Comparison of ENCODE assay signal across 8 cellular contexts in the genomic region with DNA sequence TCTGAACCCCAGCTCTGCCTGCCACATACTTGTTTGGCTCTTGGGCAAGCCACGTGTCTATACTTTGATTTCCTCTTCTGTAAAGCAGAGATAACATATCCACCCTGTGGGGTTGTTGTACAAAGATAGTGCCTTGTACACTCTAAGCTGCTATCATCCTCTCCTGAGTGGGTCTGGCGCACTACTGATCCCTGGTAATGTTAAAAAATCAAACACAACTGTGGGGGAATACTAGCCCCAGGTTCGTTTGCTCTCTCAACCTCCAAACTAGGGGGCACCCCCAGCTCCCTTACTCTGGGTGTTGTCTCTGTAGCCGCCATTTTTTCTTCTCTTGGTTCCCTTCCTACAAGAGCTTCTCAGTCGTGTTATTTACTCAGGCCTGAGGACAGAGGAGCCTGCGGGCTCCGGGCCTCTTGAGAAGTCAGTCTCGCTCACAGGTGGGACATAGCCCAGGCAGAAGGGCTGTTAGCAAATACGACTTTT. TPM values are rescaled to one million over a fixed set of nuclear protein-coding genes. Genes with fewer than 3 reads are reported as not detected.
DNase-seq lines count a peak whose midpoint lies in the region; ATAC-seq and TF ChIP-seq lines count a peak whose summit lies in the region.

No MANE protein-coding gene starts in this region.

- H3K27ac ChIP-seq in right lobe of liver: no peak overlapping the region

- ATAC-seq in right lobe of liver (no peak), GM18858 (IDR thresholded peaks at IDR 0.05; ENCODE audit: unreplicated experiment) (no peak)

- H3K27me3 Mint-ChIP-seq in activated T-helper 2 cell treated with anti-CD3 and anti-CD28 coated beads, Interferon-gamma antibody, Interleukin-2, Interleukin-4, amounts not matched to agents 10 μg/mL and 5 μg/mL and 100 μg/mL, durations not matched to agents 14 hours and 24 hours and 36 hours (ENCODE audit: low read depth): no peaks in the 10 kb centered on the region

- no peak for TF ChIP-seq CTCF in right lobe of liver (IDR thresholded peaks at IDR 0.05)

- intact Hi-C loops in activated T-helper 2 cell treated with anti-CD3 and anti-CD28 coated beads, Interferon-gamma antibody, Interleukin-2, Interleukin-4, amounts not matched to agents 10 μg/mL and 5 μg/mL and 100 μg/mL, durations not matched to agents 14 hours and 24 hours and 36 hours (cut with micrococcal nuclease): no loop called here
- intact Hi-C loops in right lobe of liver (cut with DNase I): no loop called here

- H3K4me3 Mint-ChIP-seq in activated T-helper 2 cell treated with anti-CD3 and anti-CD28 coated beads, Interferon-gamma antibody, Interleukin-2, Interleukin-4, amounts not matched to agents 10 μg/mL and 5 μg/mL and 100 μg/mL, durations not matched to agents 14 hours and 24 hours and 36 hours (ENCODE audit: low read depth): peak overlapping the region; percentile 87

- no peaks in the 10 kb centered on the region for H3K9me3 Mint-ChIP-seq in activated T-helper 2 cell treated with anti-CD3 and anti-CD28 coated beads, Interferon-gamma antibody, Interleukin-2, Interleukin-4, amounts not matched to agents 10 μg/mL and 5 μg/mL and 100 μg/mL, durations not matched to agents 14 hours and 24 hours and 36 hours

- H3K27ac Mint-ChIP-seq in activated T-helper 2 cell treated with anti-CD3 and anti-CD28 coated beads, Interferon-gamma antibody, Interleukin-2, Interleukin-4, amounts not matched to agents 10 μg/mL and 5 μg/mL and 100 μg/mL, durations not matched to agents 14 hours and 24 hours and 36 hours: peak overlapping the region; percentile 94

- TF ChIP-seq POLR2A in right lobe of liver (IDR thresholded peaks at IDR 0.05): no peak

- H3K4me3 ChIP-seq in right lobe of liver: peak overlapping the region; percentile 72 to 85 (median 73)

- no peaks in the 10 kb centered on the region for H3K27me3 ChIP-seq in right lobe of liver

- no peaks in the 10 kb centered on the region for H3K9me3 ChIP-seq in right lobe of liver

- H3K4me1 Mint-ChIP-seq in activated T-helper 2 cell treated with anti-CD3 and anti-CD28 coated beads, Interferon-gamma antibody, Interleukin-2, Interleukin-4, amounts not matched to agents 10 μg/mL and 5 μg/mL and 100 μg/mL, durations not matched to agents 14 hours and 24 hours and 36 hours (ENCODE audit: low read depth): peaks cover 31% of the 10 kb centered on the region

- H3K36me3 ChIP-seq in right lobe of liver: peaks cover 0 to 21% (median 4%) of the 10 kb centered on the region in 4 donors

- 43% methylated on average over 8 of the region's 9 CpGs for WGBS in right lobe of liver (ENCODE audit: insufficient coverage, low coverage, low lambda C conversion rate, missing lambda C conversion rate)

- peak; percentile 38 for DNase-seq in stimulated activated CD4-positive, alpha-beta T cell treated with anti-CD3 and anti-CD28 coated beads, Interleukin-15, amount 100 ng/mL, for 24 hours
- DNase-seq in stimulated activated CD4-positive, alpha-beta T cell treated with anti-CD3 and anti-CD28 coated beads, Interleukin-1b, Interleukin-23, amount 100 ng/mL, for 48 hours: no peak
- DNase-seq in activated T-helper 2 cell treated with anti-CD3 and anti-CD28 coated beads, Interferon-gamma antibody, Interleukin-2, Interleukin-4, amounts not matched to agents 10 μg/mL and 5 μg/mL and 100 μg/mL, durations not matched to agents 14 hours and 24 hours and 36 hours (ENCODE audit: low spot score): no peak
- DNase-seq in right lobe of liver (no peak), mucosa of gallbladder (ENCODE audit: low spot score) (no peak), T1000 (lab: John Stamatoyannopoulos, UW) (no peak), NCI-H748 (lab: John Stamatoyannopoulos, UW; ENCODE audit: unreplicated experiment) (no peak)

- H3K36me3 Mint-ChIP-seq in activated T-helper 2 cell treated with anti-CD3 and anti-CD28 coated beads, Interferon-gamma antibody, Interleukin-2, Interleukin-4, amounts not matched to agents 10 μg/mL and 5 μg/mL and 100 μg/mL, durations not matched to agents 14 hours and 24 hours and 36 hours (ENCODE audit: low read depth): peaks cover 42% of the 10 kb centered on the region

- peaks cover 0 to 13% (median 2%) of the 10 kb centered on the region in 4 donors for H3K4me1 ChIP-seq in right lobe of liver

RNA-seq across cellular contexts. Expression of a gene that starts 1.0 kb away (rescaled TPM):
- total RNA-seq in activated T-helper 2 cell treated with anti-CD3 and anti-CD28 coated beads, Interferon-gamma antibody, Interleukin-2, Interleukin-4, amounts not matched to agents 10 μg/mL and 5 μg/mL and 100 μg/mL, durations not matched to agents 14 hours and 24 hours and 36 hours: 36.8 and 42.7 TPM in 2 replicates
- total RNA-seq in right lobe of liver (10 to 100 TPM in 5 of 6 experiments, 1 to 10 TPM in 1; 8.7 to 22.9 (median 14.6) TPM), mucosa of gallbladder (44.1 TPM)

RNA-seq across cellular contexts. Expression of a gene that starts 15.9 kb away (rescaled TPM):
- 0.67 and 0.73 TPM in 2 replicates for total RNA-seq in activated T-helper 2 cell treated with anti-CD3 and anti-CD28 coated beads, Interferon-gamma antibody, Interleukin-2, Interleukin-4, amounts not matched to agents 10 μg/mL and 5 μg/mL and 100 μg/mL, durations not matched to agents 14 hours and 24 hours and 36 hours
- total RNA-seq in right lobe of liver (under 1 TPM in 3 of 6 experiments, not detected in 3; 0.31 to 0.56 (median 0.46) TPM), mucosa of gallbladder (12.9 TPM)

RNA-seq across cellular contexts. Expression of a gene that starts 22.8 kb away (rescaled TPM):
- total RNA-seq in activated T-helper 2 cell treated with anti-CD3 and anti-CD28 coated beads, Interferon-gamma antibody, Interleukin-2, Interleukin-4, amounts not matched to agents 10 μg/mL and 5 μg/mL and 100 μg/mL, durations not matched to agents 14 hours and 24 hours and 36 hours: 36.4 and 38.7 TPM in 2 replicates
- 10 to 100 TPM in 4 of 6 experiments, 1 to 10 TPM in 2; 7.8 to 37.8 (median 14.3) TPM for total RNA-seq in right lobe of liver
- total RNA-seq in mucosa of gallbladder: 107 TPM

RNA-seq across cellular contexts. Expression of a gene that starts 36.8 kb away (rescaled TPM):
- total RNA-seq in activated T-helper 2 cell treated with anti-CD3 and anti-CD28 coated beads, Interferon-gamma antibody, Interleukin-2, Interleukin-4, amounts not matched to agents 10 μg/mL and 5 μg/mL and 100 μg/mL, durations not matched to agents 14 hours and 24 hours and 36 hours: 131 and 143 TPM in 2 replicates
- 10 to 100 TPM; 30.7 to 48.1 (median 36.9) TPM for total RNA-seq in right lobe of liver
- 147 TPM for total RNA-seq in mucosa of gallbladder

RNA-seq across cellular contexts. Expression of a gene that starts 42.0 kb away (rescaled TPM):
- 205 and 215 TPM in 2 replicates for total RNA-seq in activated T-helper 2 cell treated with anti-CD3 and anti-CD28 coated beads, Interferon-gamma antibody, Interleukin-2, Interleukin-4, amounts not matched to agents 10 μg/mL and 5 μg/mL and 100 μg/mL, durations not matched to agents 14 hours and 24 hours and 36 hours
- 10 to 100 TPM; 36.4 to 73.4 (median 57.3) TPM for total RNA-seq in right lobe of liver
- 81.6 TPM for total RNA-seq in mucosa of gallbladder
